In genomic region chr3:27134165-27134796, GRCh38 we compare ENCODE assay signal across 8 cellular contexts.
DNase-seq lines count a peak whose midpoint lies in the region; ATAC-seq and TF ChIP-seq lines count a peak whose summit lies in the region.

No MANE protein-coding gene starts in this region.

- peaks cover 4% of the 10 kb centered on the region for H3K27me3 Mint-ChIP-seq in CD4-positive, alpha-beta T cell
- peaks cover 0 to 11% (median 0%) of the 10 kb centered on the region in 5 donors for H3K27me3 Mint-ChIP-seq in naive thymus-derived CD4-positive, alpha-beta T cell

- intact Hi-C loops in CD4-positive, alpha-beta T cell (cut with DNase I, micrococcal nuclease): loop anchor here (1.0 to 10.0 kb wide), 5 partner anchors 333 to 1489 kb away; no protein-coding TSS in a partner anchor
- intact Hi-C loops in naive thymus-derived CD4-positive, alpha-beta T cell (cut with micrococcal nuclease): loop anchor here (1.0 to 10.0 kb wide), 7 partner anchors 120 to 1487 kb away; no protein-coding TSS in a partner anchor

- H3K9me3 Mint-ChIP-seq in CD4-positive, alpha-beta T cell: no peaks in the 10 kb centered on the region
- no peaks in the 10 kb centered on the region for H3K9me3 Mint-ChIP-seq in naive thymus-derived CD4-positive, alpha-beta T cell
- no peaks in the 10 kb centered on the region for H3K9me3 Mint-ChIP-seq in stimulated activated effector memory CD8-positive, alpha-beta T cell treated with anti-CD3 and anti-CD28 coated beads, Interleukin-12 subunit alpha, Interleukin-12 subunit beta, amount 100 ng/mL, for 72 hours

- no peaks in the 10 kb centered on the region for H3K4me1 ChIP-seq in naive thymus-derived CD4-positive, alpha-beta T cell (ENCODE audit: control insufficient read depth in 2 of 2, insufficient read depth in 2 of 2, low read length in 2 of 2)

- H3K27me3 ChIP-seq in CD4-positive, alpha-beta T cell (ENCODE audit: control insufficient read depth, insufficient read depth, low read length): no peaks in the 10 kb centered on the region
- H3K27me3 ChIP-seq in naive thymus-derived CD4-positive, alpha-beta T cell (ENCODE audit: control insufficient read depth in 2 of 2, insufficient read depth in 2 of 2, low read length in 2 of 2): peaks cover 0 to 3% of the 10 kb centered on the region in 2 donors

- TF ChIP-seq CTCF in CD4-positive, alpha-beta T cell (IDR thresholded peaks at IDR 0.05): peak; percentile 87

- H3K27ac Mint-ChIP-seq in CD4-positive, alpha-beta T cell: no peak overlapping the region
- H3K27ac Mint-ChIP-seq in naive thymus-derived CD4-positive, alpha-beta T cell: no peak overlapping the region
- H3K27ac Mint-ChIP-seq in stimulated activated effector memory CD8-positive, alpha-beta T cell treated with anti-CD3 and anti-CD28 coated beads, Interleukin-12 subunit alpha, Interleukin-12 subunit beta, amount 100 ng/mL, for 72 hours: no peak overlapping the region

- CTCF ChIA-PET in CD4-positive, alpha-beta T cell (lab: Charles Lee): interaction anchor here (0.7 to 1.0 kb wide), 6 partner anchors 9 to 544 kb away, joined by 3 to 10 read pairs (median 4); no protein-coding TSS in a partner anchor
- CTCF ChIA-PET in naive thymus-derived CD4-positive, alpha-beta T cell (lab: Charles Lee): interaction anchor here (0.8 to 1.1 kb wide), 4 partner anchors 8 to 547 kb away, joined by 3 to 4 read pairs (median 3); no protein-coding TSS in a partner anchor

- no peaks in the 10 kb centered on the region for H3K36me3 ChIP-seq in naive thymus-derived CD4-positive, alpha-beta T cell (ENCODE audit: control insufficient read depth in 2 of 3, insufficient read depth in 3 of 3, low read length in 3 of 3)

- peak; percentile 58 for ATAC-seq in CD4-positive, alpha-beta T cell (ENCODE audit: poor library complexity)
- peak; percentile 93 for ATAC-seq in HG03175 (IDR thresholded peaks at IDR 0.05; ENCODE audit: unreplicated experiment)
- peak; percentile 79 for ATAC-seq in esophagus mucosa
- ATAC-seq in naive thymus-derived CD4-positive, alpha-beta T cell: peak; percentile 83
- ATAC-seq in stimulated activated effector memory CD8-positive, alpha-beta T cell treated with anti-CD3 and anti-CD28 coated beads, Interleukin-12 subunit alpha, Interleukin-12 subunit beta, amount 100 ng/mL, for 72 hours: peak; percentile 75

- H3K4me1 Mint-ChIP-seq in CD4-positive, alpha-beta T cell (ENCODE audit: low read depth): no peaks in the 10 kb centered on the region
- no peaks in the 10 kb centered on the region for H3K4me1 Mint-ChIP-seq in naive thymus-derived CD4-positive, alpha-beta T cell
- H3K4me1 Mint-ChIP-seq in stimulated activated effector memory CD8-positive, alpha-beta T cell treated with anti-CD3 and anti-CD28 coated beads, Interleukin-12 subunit alpha, Interleukin-12 subunit beta, amount 100 ng/mL, for 72 hours: no peaks in the 10 kb centered on the region

- no peak overlapping the region for H3K4me3 ChIP-seq in naive thymus-derived CD4-positive, alpha-beta T cell (ENCODE audit: low read length)

- H3K9me3 ChIP-seq in CD4-positive, alpha-beta T cell (ENCODE audit: control insufficient read depth, low read length): no peaks in the 10 kb centered on the region
- no peaks in the 10 kb centered on the region for H3K9me3 ChIP-seq in naive thymus-derived CD4-positive, alpha-beta T cell (ENCODE audit: control insufficient read depth in 2 of 3, low read length in 3 of 3)

- no peaks in the 10 kb centered on the region for H3K36me3 Mint-ChIP-seq in CD4-positive, alpha-beta T cell (ENCODE audit: low read depth)
- H3K36me3 Mint-ChIP-seq in naive thymus-derived CD4-positive, alpha-beta T cell: no peaks in the 10 kb centered on the region
- no peaks in the 10 kb centered on the region for H3K36me3 Mint-ChIP-seq in stimulated activated effector memory CD8-positive, alpha-beta T cell treated with anti-CD3 and anti-CD28 coated beads, Interleukin-12 subunit alpha, Interleukin-12 subunit beta, amount 100 ng/mL, for 72 hours

- DNase-seq in CD4-positive, alpha-beta T cell: peak; percentile 29 to 61 (median 36)
- DNase-seq in GM19238 (ENCODE audit: insufficient read length, low spot score) (peak; percentile 20), NCI-H82 treated with DMSO at 0.1 percent for 48 hours (lab: John Stamatoyannopoulos, UW; ENCODE audit: unreplicated experiment) (peak; percentile 16)
- DNase-seq in activated CD8-positive, alpha-beta memory T cell treated with anti-CD3 and anti-CD28 coated beads, Interleukin-2, amount 50 U/mL, for 1 hour (ENCODE audit: extremely low read depth): peak; percentile 0
- peak; percentile 9 to 56 (median 43) for DNase-seq in naive thymus-derived CD4-positive, alpha-beta T cell
- DNase-seq in stimulated activated effector memory CD8-positive, alpha-beta T cell treated with anti-CD3 and anti-CD28 coated beads, Interleukin-12 subunit alpha, Interleukin-12 subunit beta, amount 100 ng/mL, for 72 hours (ENCODE audit: low spot score in 2 of 2): peak; percentile 42 to 72

- H3K27ac ChIP-seq in CD4-positive, alpha-beta T cell (ENCODE audit: low read depth, low read length): no peak overlapping the region
- no peak overlapping the region for H3K27ac ChIP-seq in naive thymus-derived CD4-positive, alpha-beta T cell (ENCODE audit: low read depth, low read length)

- POLR2A ChIA-PET in CD4-positive, alpha-beta T cell (lab: Charles Lee): no interaction called here
- POLR2A ChIA-PET in naive thymus-derived CD4-positive, alpha-beta T cell (lab: Charles Lee): no interaction called here

- H3K4me3 Mint-ChIP-seq in CD4-positive, alpha-beta T cell: no peak overlapping the region
- H3K4me3 Mint-ChIP-seq in naive thymus-derived CD4-positive, alpha-beta T cell: no peak overlapping the region
- no peak overlapping the region for H3K4me3 Mint-ChIP-seq in stimulated activated effector memory CD8-positive, alpha-beta T cell treated with anti-CD3 and anti-CD28 coated beads, Interleukin-12 subunit alpha, Interleukin-12 subunit beta, amount 100 ng/mL, for 72 hours

Comparison
In these comparisons a context has a peak if more than half of its experiments do, and no peak if none do; other contexts are left out.
1. DNase-seq: peak in every context shown above with its lines; median percentile 57 in stimulated activated effector memory CD8-positive, alpha-beta T cell treated with anti-CD3 and anti-CD28 coated beads, Interleukin-12 subunit alpha, Interleukin-12 subunit beta, amount 100 ng/mL, for 72 hours; 43 in naive thymus-derived CD4-positive, alpha-beta T cell; 36 in CD4-positive, alpha-beta T cell; 20 in GM19238; 16 in NCI-H82 treated with DMSO at 0.1 percent for 48 hours; 0 in activated CD8-positive, alpha-beta memory T cell treated with anti-CD3 and anti-CD28 coated beads, Interleukin-2, amount 50 U/mL, for 1 hour.